In the genomic region with DNA sequence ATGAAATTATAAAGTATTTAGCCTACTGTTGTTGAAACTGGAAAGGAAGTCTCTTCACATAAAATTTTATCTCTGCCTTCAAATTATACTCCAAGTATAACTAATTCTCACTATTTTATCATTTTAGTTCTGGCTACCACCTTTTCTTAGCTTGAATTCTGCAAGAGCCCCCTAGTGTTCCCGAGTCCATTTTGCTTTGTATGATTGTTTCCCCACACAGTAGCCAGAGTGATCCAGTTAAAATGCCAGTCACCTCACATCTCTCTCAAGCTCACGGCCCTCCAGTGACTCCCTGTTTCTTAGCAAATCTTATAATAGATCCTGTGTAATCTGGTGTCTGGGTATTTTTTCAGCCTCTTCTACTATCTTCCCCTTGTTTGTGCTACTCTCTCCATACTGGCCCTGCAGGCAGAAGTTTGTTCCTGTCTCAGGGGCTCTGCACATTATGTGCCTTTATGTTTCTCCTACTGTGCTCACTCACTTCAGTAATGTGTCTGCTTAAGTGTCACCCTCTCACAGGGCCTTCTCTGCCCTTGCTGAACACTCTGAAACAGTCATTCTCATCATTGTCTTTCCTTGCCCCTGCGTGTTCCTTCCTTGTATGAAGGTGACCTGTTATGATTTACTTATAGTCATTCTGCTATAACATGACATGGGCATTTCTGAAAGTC, we compare ENCODE assay signal across 10 cellular contexts. TPM values are rescaled to one million over a fixed set of nuclear protein-coding genes. Genes with fewer than 3 reads are reported as not detected.
A peak's percentile ranks its signal among the peaks of the same experiment; 100 is the strongest.
DNase-seq lines count a peak whose midpoint lies in the region; ATAC-seq and TF ChIP-seq lines count a peak whose summit lies in the region.
"Had no signal": no experiment of that assay in that cellular context is flagged by ENCODE, and none has a peak within 500 bp of the region (broad histone marks: within the 10 kb centered on the region; RNA-seq: fewer than 3 reads in every experiment).

No MANE protein-coding gene starts in this region.

- no peak overlapping the region for H3K4me3 ChIP-seq in CD8-positive, alpha-beta T cell (ENCODE audit: low read depth, low read length)
- no peak overlapping the region for H3K4me3 ChIP-seq in HFF-Myc (replicated peaks; ENCODE audit: low read depth, low read length)
- H3K4me3 ChIP-seq in naive thymus-derived CD4-positive, alpha-beta T cell (ENCODE audit: low read length): no peak overlapping the region

- no peak for ATAC-seq in CD8-positive, alpha-beta T cell
- ATAC-seq in naive thymus-derived CD4-positive, alpha-beta T cell: peak; percentile 28
- ATAC-seq in GM19328 (IDR thresholded peaks at IDR 0.05; ENCODE audit: unreplicated experiment): no peak

- no peaks in the 10 kb centered on the region for H3K27me3 Mint-ChIP-seq in CD8-positive, alpha-beta T cell (ENCODE audit: low read depth)
- H3K27me3 Mint-ChIP-seq in brain: no peaks in the 10 kb centered on the region
- no peaks in the 10 kb centered on the region for H3K27me3 Mint-ChIP-seq in naive thymus-derived CD4-positive, alpha-beta T cell

- H3K9me3 ChIP-seq in CD8-positive, alpha-beta T cell (ENCODE audit: low read length): no peaks in the 10 kb centered on the region
- H3K9me3 ChIP-seq in naive thymus-derived CD4-positive, alpha-beta T cell (ENCODE audit: control insufficient read depth in 2 of 3, low read length in 3 of 3): no peaks in the 10 kb centered on the region

- no peak overlapping the region for H3K27ac ChIP-seq in CD8-positive, alpha-beta T cell (ENCODE audit: low read depth, low read length)
- H3K27ac ChIP-seq in naive thymus-derived CD4-positive, alpha-beta T cell (ENCODE audit: low read depth, low read length): no peak overlapping the region

- POLR2A ChIA-PET in CD8-positive, alpha-beta T cell (lab: Charles Lee): no interaction called here
- POLR2A ChIA-PET in naive thymus-derived CD4-positive, alpha-beta T cell (lab: Charles Lee): interaction anchor here (1.2 kb wide), 1 partner anchor 9 kb away, joined by 6 read pairs; a partner anchor contains a TSS

- H3K9me3 Mint-ChIP-seq in CD8-positive, alpha-beta T cell: no peaks in the 10 kb centered on the region
- H3K9me3 Mint-ChIP-seq in brain: no peaks in the 10 kb centered on the region
- H3K9me3 Mint-ChIP-seq in naive thymus-derived CD4-positive, alpha-beta T cell: no peaks in the 10 kb centered on the region

- peaks cover 76% of the 10 kb centered on the region for H3K4me1 Mint-ChIP-seq in CD8-positive, alpha-beta T cell (ENCODE audit: low read depth)
- peaks cover 81% of the 10 kb centered on the region for H3K4me1 Mint-ChIP-seq in brain
- H3K4me1 Mint-ChIP-seq in naive thymus-derived CD4-positive, alpha-beta T cell: peaks cover 40 to 86% (median 77%) of the 10 kb centered on the region in 7 donors

- intact Hi-C loops in CD8-positive, alpha-beta T cell (cut with DNase I, micrococcal nuclease): loop anchor here in 1 of 2 experiments (5.0 kb wide), 1 partner anchor 35 kb away; no protein-coding TSS in a partner anchor
- intact Hi-C loops in naive thymus-derived CD4-positive, alpha-beta T cell (cut with micrococcal nuclease): loop anchor here (1.0 kb wide), 2 partner anchors 8 to 9 kb away; a partner anchor contains a TSS

- no peak for TF ChIP-seq CTCF in CD8-positive, alpha-beta T cell (IDR thresholded peaks at IDR 0.05)
- TF ChIP-seq CTCF in HFF-Myc (IDR thresholded peaks at IDR 0.05; ENCODE audit: low read depth, low read length, missing control alignments): peak; percentile 4
- no peak for TF ChIP-seq CTCF in brain (conservative IDR thresholded peaks at IDR 0.05)

- peaks cover 78% of the 10 kb centered on the region for H3K36me3 Mint-ChIP-seq in CD8-positive, alpha-beta T cell
- H3K36me3 Mint-ChIP-seq in brain: peaks cover 81% of the 10 kb centered on the region
- peaks cover 11 to 50% (median 27%) of the 10 kb centered on the region in 5 donors for H3K36me3 Mint-ChIP-seq in naive thymus-derived CD4-positive, alpha-beta T cell

- no peaks in the 10 kb centered on the region for H3K27me3 ChIP-seq in CD8-positive, alpha-beta T cell (ENCODE audit: insufficient read depth, low read length)
- no peaks in the 10 kb centered on the region for H3K27me3 ChIP-seq in naive thymus-derived CD4-positive, alpha-beta T cell (ENCODE audit: control insufficient read depth in 2 of 2, insufficient read depth in 2 of 2, low read length in 2 of 2)

- H3K27ac Mint-ChIP-seq in CD8-positive, alpha-beta T cell: peak overlapping the region; percentile 1
- peak overlapping the region in 3 of 5 experiments; percentile 6 to 37 (median 22) for H3K27ac Mint-ChIP-seq in brain
- H3K27ac Mint-ChIP-seq in naive thymus-derived CD4-positive, alpha-beta T cell: peak overlapping the region in 2 of 9 donors; percentile 26 to 28

- no peak for DNase-seq in CD8-positive, alpha-beta T cell
- DNase-seq in HFF-Myc (ENCODE audit: extremely low read depth, low read depth) (no peak), COR-L47 (lab: John Stamatoyannopoulos, UW) (no peak)
- DNase-seq in naive thymus-derived CD4-positive, alpha-beta T cell: no peak
- no peak for DNase-seq in stimulated activated CD4-positive, alpha-beta T cell treated with anti-CD3 and anti-CD28 coated beads, Interleukin-4, amount 100 ng/mL, for 4 hours
- DNase-seq: DMS 273 treated with DMSO at 0.1 percent for 48 hours, NCI-H2171 treated with DMSO at 0.1 percent for 48 hours, occipital lobe had no signal

- peaks cover 43% of the 10 kb centered on the region for H3K4me1 ChIP-seq in CD8-positive, alpha-beta T cell (ENCODE audit: insufficient read depth, low read length)
- peaks cover 28 to 41% of the 10 kb centered on the region in 2 donors for H3K4me1 ChIP-seq in naive thymus-derived CD4-positive, alpha-beta T cell (ENCODE audit: control insufficient read depth in 2 of 2, insufficient read depth in 2 of 2, low read length in 2 of 2)

- H3K36me3 ChIP-seq in CD8-positive, alpha-beta T cell (ENCODE audit: insufficient read depth, low read length): peaks cover 30% of the 10 kb centered on the region
- peaks cover 14 to 48% (median 32%) of the 10 kb centered on the region in 3 experiments for H3K36me3 ChIP-seq in naive thymus-derived CD4-positive, alpha-beta T cell (ENCODE audit: control insufficient read depth in 2 of 3, insufficient read depth in 3 of 3, low read length in 3 of 3)

- H3K4me3 Mint-ChIP-seq in CD8-positive, alpha-beta T cell: no peak overlapping the region
- peak overlapping the region in 3 of 5 experiments; percentile 11 to 67 (median 21) for H3K4me3 Mint-ChIP-seq in brain
- H3K4me3 Mint-ChIP-seq in naive thymus-derived CD4-positive, alpha-beta T cell: peak overlapping the region in 7 of 10 donors; percentile 6 to 58 (median 30)

- CTCF ChIA-PET in CD8-positive, alpha-beta T cell (lab: Charles Lee): no interaction called here
- CTCF ChIA-PET in naive thymus-derived CD4-positive, alpha-beta T cell (lab: Charles Lee): no interaction called here

RNA-seq across cellular contexts. Expression of a gene that starts 8.9 kb away (rescaled TPM):
- 100 to 1,000 TPM; 195 to 200 TPM for total RNA-seq in CD8-positive, alpha-beta T cell
- polyA plus RNA-seq in brain (ENCODE audit: insufficient read depth, low read depth, low replicate concordance): 109 TPM
- 100 to 1,000 TPM; 143 to 184 (median 179) TPM for total RNA-seq in naive thymus-derived CD4-positive, alpha-beta T cell
- 100 to 1,000 TPM in 1 of 2 donors, 10 to 100 TPM in 1; 86.0 to 115 TPM for polyA plus RNA-seq in naive thymus-derived CD4-positive, alpha-beta T cell
